In genomic region chr2:133734699-133735098, GRCh38 we compare ENCODE assay signal across 20 cellular contexts.
"Had no signal": no experiment of that assay in that cellular context is flagged by ENCODE, and none has a peak within 500 bp of the region (broad histone marks: within the 10 kb centered on the region; RNA-seq: fewer than 3 reads in every experiment).

No MANE protein-coding gene starts in this region.

- DNase-seq: activated CD4-positive, alpha-beta T cell treated with anti-CD3 and anti-CD28 coated beads, Interleukin-2, amount 50 U/mL, for 1 hour; activated CD8-positive, alpha-beta memory T cell treated with anti-CD3 and anti-CD28 coated beads, Interleukin-2, amount 50 U/mL, for 48 hours; activated effector memory CD4-positive, alpha-beta T cell treated with Interleukin-2 at 50 U/mL for 16 hours; activated naive CD4-positive, alpha-beta T cell treated with anti-CD3 and anti-CD28 coated beads, Interleukin-2, amount 10 ng/mL, durations not matched to agents 7 days and 5 days; activated naive CD8-positive, alpha-beta T cell treated with anti-CD3 and anti-CD28 coated beads, Interleukin-2, amount 50 U/mL, for 24 hours; activated T-cell treated with anti-CD3 and anti-CD28 coated beads, Interleukin-2, amount 50 U/mL, for 48 hours; aorta; effector memory CD4-positive, alpha-beta T cell; foreskin fibroblast; natural killer cell; retina; stimulated activated CD4-positive, alpha-beta T cell treated with anti-CD3 and anti-CD28 coated beads, Interleukin-12 subunit alpha, Interleukin-12 subunit beta, amount 100 ng/mL, for 4 hours; stimulated activated CD4-positive, alpha-beta T cell treated with anti-CD3 and anti-CD28 coated beads, Interleukin-1b, Interleukin-23, amount 100 ng/mL, for 48 hours; stimulated activated CD8-positive, alpha-beta memory T cell treated with anti-CD3 and anti-CD28 coated beads, Interleukin-4, amount 100 ng/mL, for 48 hours; stimulated activated naive CD4-positive, alpha-beta T cell treated with Interleukin-2 at 50 U/mL for 16 hours; substantia nigra; transverse colon; uterus had no signal

- H3K27me3 ChIP-seq: esophagus muscularis mucosa, transverse colon, uterus had no signal

- ATAC-seq: activated CD4-positive, CD25-positive, alpha-beta regulatory T cell treated with anti-CD3 and anti-CD28 coated beads, Interleukin-2, amount 50 U/mL, for 24 hours; activated naive CD8-positive, alpha-beta T cell treated with anti-CD3 and anti-CD28 coated beads, Interleukin-2, amount 50 U/mL, for 24 hours; natural killer cell had no signal

- H3K36me3 ChIP-seq: esophagus muscularis mucosa, transverse colon, uterus had no signal

- H3K4me3 ChIP-seq: esophagus muscularis mucosa, transverse colon, uterus had no signal
